In the genomic region with DNA sequence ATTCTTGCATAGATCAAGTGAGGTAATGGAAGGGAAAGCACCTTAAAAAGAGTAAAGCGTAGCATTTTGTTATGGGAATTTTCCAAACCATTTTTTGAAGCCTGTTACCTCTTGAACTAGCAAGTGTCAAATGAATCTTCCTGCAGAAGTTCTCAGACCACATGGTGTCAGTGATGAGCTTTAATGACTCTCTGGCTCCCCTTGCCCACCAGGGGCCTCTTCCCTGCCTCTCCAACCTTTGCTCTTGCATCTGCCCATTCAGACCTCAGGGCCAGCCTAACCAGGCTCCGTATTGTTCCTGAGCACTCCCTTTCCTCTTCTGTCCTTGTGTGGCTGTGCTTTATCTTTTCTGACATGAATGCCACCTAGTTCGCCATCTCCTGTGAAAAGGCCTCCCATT, we compare ENCODE assay signal across 1 cellular context.
TF ChIP-seq lines count a peak whose summit lies in the region.

No MANE protein-coding gene starts in this region.

TF ChIP-seq in GM23338, 12 proteins besides CTCF, POLR2A, EP300 and RAD21 (continued from another document):
- no peak for TF ChIP-seq ZNF462 (CRISPR knock-in tag; IDR thresholded peaks at IDR 0.05)
- TF ChIP-seq CREB1 (CRISPR knock-in tag; IDR thresholded peaks at IDR 0.05; ENCODE audit: low read depth): no peak
- no peak for TF ChIP-seq POLR2AphosphoS5 (IDR thresholded peaks at IDR 0.05; ENCODE audit: low read depth)
TF ChIP-seq in GM23338: peak in this region for 0.
